In the genomic region with DNA sequence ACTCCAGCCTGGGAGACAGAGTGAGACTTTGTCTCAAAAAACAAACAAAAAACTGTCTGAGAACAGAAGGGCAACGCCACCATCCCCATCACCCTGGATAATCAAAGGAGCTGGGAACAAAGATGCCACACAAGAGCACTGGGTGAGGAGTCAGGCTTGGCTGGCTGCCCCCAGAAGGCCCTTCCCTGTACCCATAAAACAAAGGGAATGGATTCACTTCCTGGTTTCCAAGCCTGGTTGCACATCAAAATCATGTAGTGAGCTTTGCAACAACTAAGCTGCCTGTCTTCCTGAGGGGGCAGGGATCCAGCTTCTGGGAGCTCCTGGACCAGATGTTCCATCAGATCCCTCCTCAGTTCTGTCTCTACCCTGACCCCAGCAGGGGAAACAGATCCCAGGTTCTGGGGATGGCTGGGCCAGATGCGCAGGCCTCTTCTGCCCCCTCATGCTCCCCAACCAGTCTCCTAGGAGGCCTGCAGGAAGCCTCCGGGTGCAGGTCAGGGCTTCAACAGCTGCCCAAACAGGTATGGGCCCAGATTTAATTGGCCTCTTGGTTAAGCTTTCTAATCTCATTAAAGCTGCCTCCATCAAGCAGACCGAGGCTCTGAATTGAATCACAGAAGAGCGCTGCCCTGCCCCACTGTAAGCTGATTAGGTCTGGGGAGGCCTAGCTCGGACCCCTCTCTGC, we compare ENCODE assay signal across 10 cellular contexts.
A peak's percentile ranks its signal among the peaks of the same experiment; 100 is the strongest.
DNase-seq lines count a peak whose midpoint lies in the region; ATAC-seq and TF ChIP-seq lines count a peak whose summit lies in the region.
"Had no signal": no experiment of that assay in that cellular context is flagged by ENCODE, and none has a peak within 500 bp of the region (broad histone marks: within the 10 kb centered on the region; RNA-seq: fewer than 3 reads in every experiment).

No MANE protein-coding gene starts in this region.

- H3K4me1 Mint-ChIP-seq in activated naive CD8-positive, alpha-beta T cell (ENCODE audit: low read depth), result peaks cover 82% of the 10 kb centered on the region
- H3K4me1 Mint-ChIP-seq in activated naive CD8-positive, alpha-beta T cell treated with anti-CD3 and anti-CD28 coated beads, Interleukin-2, amount 50 U/mL, for 24 hours, result peaks cover 75% of the 10 kb centered on the region
- peaks cover 98% of the 10 kb centered on the region for H3K4me1 Mint-ChIP-seq in brain
- peaks cover 75% of the 10 kb centered on the region for H3K4me1 Mint-ChIP-seq in type B pancreatic cell (ENCODE audit: unreplicated experiment)
- H3K4me1 Mint-ChIP-seq in activated CD4-positive, alpha-beta memory T cell treated with anti-CD3 and anti-CD28 coated beads for 36 hours (ENCODE audit: low read depth), result peaks cover 57% of the 10 kb centered on the region

- H3K36me3 Mint-ChIP-seq in activated naive CD8-positive, alpha-beta T cell, result peaks cover 2% of the 10 kb centered on the region
- H3K36me3 Mint-ChIP-seq in activated naive CD8-positive, alpha-beta T cell treated with anti-CD3 and anti-CD28 coated beads, Interleukin-2, amount 50 U/mL, for 24 hours (ENCODE audit: low read depth), result peaks cover 2% of the 10 kb centered on the region
- H3K36me3 Mint-ChIP-seq in brain, result no peaks in the 10 kb centered on the region
- H3K36me3 Mint-ChIP-seq in type B pancreatic cell, result no peaks in the 10 kb centered on the region
- no peaks in the 10 kb centered on the region for H3K36me3 Mint-ChIP-seq in activated CD4-positive, alpha-beta memory T cell treated with anti-CD3 and anti-CD28 coated beads for 36 hours

- no peaks in the 10 kb centered on the region for H3K9me3 ChIP-seq in mucosa of descending colon

- H3K27me3 Mint-ChIP-seq in activated naive CD8-positive, alpha-beta T cell, result no peaks in the 10 kb centered on the region
- H3K27me3 Mint-ChIP-seq in activated naive CD8-positive, alpha-beta T cell treated with anti-CD3 and anti-CD28 coated beads, Interleukin-2, amount 50 U/mL, for 24 hours, result no peaks in the 10 kb centered on the region
- H3K27me3 Mint-ChIP-seq in brain (peaks cover 7% of the 10 kb centered on the region), type B pancreatic cell (no peaks in the 10 kb centered on the region)
- H3K27me3 Mint-ChIP-seq in activated CD4-positive, alpha-beta memory T cell treated with anti-CD3 and anti-CD28 coated beads for 36 hours, result no peaks in the 10 kb centered on the region

- no peak for TF ChIP-seq CTCF in brain (conservative IDR thresholded peaks at IDR 0.05)
- TF ChIP-seq CTCF in mucosa of descending colon (IDR thresholded peaks at IDR 0.05), result no peak
- no peak for TF ChIP-seq CTCF in type B pancreatic cell (conservative IDR thresholded peaks at IDR 0.05)

- ATAC-seq in activated naive CD8-positive, alpha-beta T cell treated with anti-CD3 and anti-CD28 coated beads, Interleukin-2, amount 50 U/mL, for 24 hours, result no peak
- ATAC-seq in mucosa of descending colon, result peak; percentile 80
- ATAC-seq: activated CD4-positive, CD25-positive, alpha-beta regulatory T cell treated with anti-CD3 and anti-CD28 coated beads, Interleukin-2, amount 50 U/mL, for 24 hours had no signal

- H3K4me3 ChIP-seq in mucosa of descending colon, result no peak overlapping the region

- intact Hi-C loops in mucosa of descending colon (cut with DNase I, micrococcal nuclease), result no loop called here
- intact Hi-C loops in activated CD4-positive, alpha-beta memory T cell treated with anti-CD3 and anti-CD28 coated beads for 36 hours (cut with micrococcal nuclease), result no loop called here

- H3K9me3 Mint-ChIP-seq in activated naive CD8-positive, alpha-beta T cell (ENCODE audit: low read depth), result no peaks in the 10 kb centered on the region
- H3K9me3 Mint-ChIP-seq in activated naive CD8-positive, alpha-beta T cell treated with anti-CD3 and anti-CD28 coated beads, Interleukin-2, amount 50 U/mL, for 24 hours, result no peaks in the 10 kb centered on the region
- peaks cover 0 to 3% (median 0%) of the 10 kb centered on the region in 5 experiments for H3K9me3 Mint-ChIP-seq in brain
- no peaks in the 10 kb centered on the region for H3K9me3 Mint-ChIP-seq in type B pancreatic cell
- no peaks in the 10 kb centered on the region for H3K9me3 Mint-ChIP-seq in activated CD4-positive, alpha-beta memory T cell treated with anti-CD3 and anti-CD28 coated beads for 36 hours

- no peak for DNase-seq in activated naive CD8-positive, alpha-beta T cell treated with anti-CD3 and anti-CD28 coated beads, Interleukin-2, amount 50 U/mL, for 24 hours
- DNase-seq in mucosa of descending colon, result peak; percentile 78 to 81 (median 80)
- DNase-seq in type B pancreatic cell (ENCODE audit: extremely low spot score, unreplicated experiment), result no peak
- DNase-seq in activated CD8-positive, alpha-beta memory T cell treated with anti-CD3 and anti-CD28 coated beads, Interleukin-2, amount 50 U/mL, for 4 hours, result no peak
- no peak for DNase-seq in activated CD4-positive, alpha-beta memory T cell treated with anti-CD3 and anti-CD28 coated beads for 36 hours
- DNase-seq in T-helper 2 cell, result no peak
- DNase-seq: stimulated activated CD4-positive, alpha-beta T cell treated with anti-CD3 and anti-CD28 coated beads, Interleukin-15, amount 100 ng/mL, for 24 hours had no signal

- no peaks in the 10 kb centered on the region for H3K36me3 ChIP-seq in mucosa of descending colon (ENCODE audit: low read depth)

- H3K4me3 Mint-ChIP-seq in activated naive CD8-positive, alpha-beta T cell, result no peak overlapping the region
- no peak overlapping the region for H3K4me3 Mint-ChIP-seq in activated naive CD8-positive, alpha-beta T cell treated with anti-CD3 and anti-CD28 coated beads, Interleukin-2, amount 50 U/mL, for 24 hours
- no peak overlapping the region for H3K4me3 Mint-ChIP-seq in brain
- no peak overlapping the region for H3K4me3 Mint-ChIP-seq in type B pancreatic cell
- H3K4me3 Mint-ChIP-seq in activated CD4-positive, alpha-beta memory T cell treated with anti-CD3 and anti-CD28 coated beads for 36 hours, result no peak overlapping the region

- POLR2A ChIA-PET in activated CD4-positive, alpha-beta memory T cell treated with anti-CD3 and anti-CD28 coated beads for 36 hours (lab: Charles Lee), result no interaction called here

- H3K4me1 ChIP-seq in mucosa of descending colon (ENCODE audit: low read depth), result peaks cover 33% of the 10 kb centered on the region

- peak overlapping the region; percentile 61 for H3K27ac Mint-ChIP-seq in activated naive CD8-positive, alpha-beta T cell
- H3K27ac Mint-ChIP-seq in activated naive CD8-positive, alpha-beta T cell treated with anti-CD3 and anti-CD28 coated beads, Interleukin-2, amount 50 U/mL, for 24 hours, result no peak overlapping the region
- H3K27ac Mint-ChIP-seq in brain, result peak overlapping the region in 4 of 5 experiments; percentile 73 to 85 (median 76)
- peak overlapping the region; percentile 61 for H3K27ac Mint-ChIP-seq in type B pancreatic cell
- no peak overlapping the region for H3K27ac Mint-ChIP-seq in activated CD4-positive, alpha-beta memory T cell treated with anti-CD3 and anti-CD28 coated beads for 36 hours

- CTCF ChIA-PET in activated CD4-positive, alpha-beta memory T cell treated with anti-CD3 and anti-CD28 coated beads for 36 hours (lab: Charles Lee), result no interaction called here

Comparison
In these comparisons a context has a peak if more than half of its experiments do, and no peak if none do; other contexts are left out.
1. H3K27ac Mint-ChIP-seq: peak in activated naive CD8-positive, alpha-beta T cell (single experiment), brain (4 of 5) and type B pancreatic cell (single experiment); none in activated naive CD8-positive, alpha-beta T cell treated with anti-CD3 and anti-CD28 coated beads, Interleukin-2, amount 50 U/mL, for 24 hours (single experiment) and activated CD4-positive, alpha-beta memory T cell treated with anti-CD3 and anti-CD28 coated beads for 36 hours (single experiment).
2. DNase-seq: peak in mucosa of descending colon (3 of 3); none in activated naive CD8-positive, alpha-beta T cell treated with anti-CD3 and anti-CD28 coated beads, Interleukin-2, amount 50 U/mL, for 24 hours (single experiment), type B pancreatic cell (single experiment), activated CD8-positive, alpha-beta memory T cell treated with anti-CD3 and anti-CD28 coated beads, Interleukin-2, amount 50 U/mL, for 4 hours (single experiment), activated CD4-positive, alpha-beta memory T cell treated with anti-CD3 and anti-CD28 coated beads for 36 hours (single experiment) and T-helper 2 cell (0 of 5).